Comparison of ENCODE assay signal across 7 cellular contexts in genomic region chr1:28369225-28369517, GRCh38. TPM values are rescaled to one million over a fixed set of nuclear protein-coding genes. Genes with fewer than 3 reads are reported as not detected.
DNase-seq lines count a peak whose midpoint lies in the region; ATAC-seq and TF ChIP-seq lines count a peak whose summit lies in the region.

No MANE protein-coding gene starts in this region.

- H3K36me3 ChIP-seq in iPS-15b (ENCODE audit: control insufficient read depth, insufficient read depth, low read length): no peaks in the 10 kb centered on the region

- H3K4me3 Mint-ChIP-seq in activated T-helper 1 cell treated with anti-CD3 and anti-CD28 coated beads, Interleukin-12 subunit alpha, Interleukin-12 subunit beta, Interleukin-2, Interleukin-4 antibody, amounts not matched to agents 30 ng/mL and 10 ng/mL and 1 ng/mL, durations not matched to agents 14 hours and 24 hours and 36 hours: peak overlapping the region; percentile 91
- H3K4me3 Mint-ChIP-seq in stimulated activated naive B cell treated with anti-CD40 and anti-IgM and Interleukin-4, amounts not matched to agents 10 μg/mL and 1 μg/mL and 100 μg/mL, for 72 hours: peak overlapping the region; percentile 94 to 99

- H3K4me1 ChIP-seq in iPS-15b (ENCODE audit: control insufficient read depth, insufficient read depth, low read length): peaks cover 9% of the 10 kb centered on the region

- H3K9me3 Mint-ChIP-seq in activated T-helper 1 cell treated with anti-CD3 and anti-CD28 coated beads, Interleukin-12 subunit alpha, Interleukin-12 subunit beta, Interleukin-2, Interleukin-4 antibody, amounts not matched to agents 30 ng/mL and 10 ng/mL and 1 ng/mL, durations not matched to agents 14 hours and 24 hours and 36 hours: no peaks in the 10 kb centered on the region
- H3K9me3 Mint-ChIP-seq in stimulated activated naive B cell treated with anti-CD40 and anti-IgM and Interleukin-4, amounts not matched to agents 10 μg/mL and 1 μg/mL and 100 μg/mL, for 72 hours: no peaks in the 10 kb centered on the region

- H3K36me3 Mint-ChIP-seq in activated T-helper 1 cell treated with anti-CD3 and anti-CD28 coated beads, Interleukin-12 subunit alpha, Interleukin-12 subunit beta, Interleukin-2, Interleukin-4 antibody, amounts not matched to agents 30 ng/mL and 10 ng/mL and 1 ng/mL, durations not matched to agents 14 hours and 24 hours and 36 hours (ENCODE audit: low read depth): no peaks in the 10 kb centered on the region
- peaks cover 0 to 1% of the 10 kb centered on the region in 2 donors for H3K36me3 Mint-ChIP-seq in stimulated activated naive B cell treated with anti-CD40 and anti-IgM and Interleukin-4, amounts not matched to agents 10 μg/mL and 1 μg/mL and 100 μg/mL, for 72 hours

- H3K9me3 ChIP-seq in iPS-15b (ENCODE audit: control insufficient read depth, insufficient read depth, low read length): no peaks in the 10 kb centered on the region

- peak overlapping the region; percentile 95 for H3K27ac Mint-ChIP-seq in activated T-helper 1 cell treated with anti-CD3 and anti-CD28 coated beads, Interleukin-12 subunit alpha, Interleukin-12 subunit beta, Interleukin-2, Interleukin-4 antibody, amounts not matched to agents 30 ng/mL and 10 ng/mL and 1 ng/mL, durations not matched to agents 14 hours and 24 hours and 36 hours
- H3K27ac Mint-ChIP-seq in stimulated activated naive B cell treated with anti-CD40 and anti-IgM and Interleukin-4, amounts not matched to agents 10 μg/mL and 1 μg/mL and 100 μg/mL, for 72 hours: peak overlapping the region; percentile 96

- no peaks in the 10 kb centered on the region for H3K27me3 ChIP-seq in iPS-15b (ENCODE audit: control insufficient read depth, insufficient read depth, low read length)

- ATAC-seq in stimulated activated naive B cell treated with anti-CD40 and anti-IgM and Interleukin-4, amounts not matched to agents 10 μg/mL and 1 μg/mL and 100 μg/mL, for 72 hours (replicated peaks): no peak

- peaks cover 3% of the 10 kb centered on the region for H3K27me3 Mint-ChIP-seq in activated T-helper 1 cell treated with anti-CD3 and anti-CD28 coated beads, Interleukin-12 subunit alpha, Interleukin-12 subunit beta, Interleukin-2, Interleukin-4 antibody, amounts not matched to agents 30 ng/mL and 10 ng/mL and 1 ng/mL, durations not matched to agents 14 hours and 24 hours and 36 hours (ENCODE audit: insufficient read depth)
- H3K27me3 Mint-ChIP-seq in stimulated activated naive B cell treated with anti-CD40 and anti-IgM and Interleukin-4, amounts not matched to agents 10 μg/mL and 1 μg/mL and 100 μg/mL, for 72 hours: no peaks in the 10 kb centered on the region

- POLR2A ChIA-PET in HEK293T (lab: Yijun Ruan, JAX): interaction anchor here (1.0 to 2.3 kb wide), 10 partner anchors 13 to 281 kb away, joined by 3 to 14 read pairs (median 4); partner anchors contain the start of genes EYA3, MED18 and SESN2

- peak overlapping the region; percentile 71 for H3K9ac ChIP-seq in iPS-15b (ENCODE audit: low read depth, low read length)

- peak overlapping the region; percentile 83 for H3K4me3 ChIP-seq in iPS-15b (ENCODE audit: low read depth, low read length)

- DNase-seq in HEK293T (ENCODE audit: extremely low spot score): no peak
- no peak for DNase-seq in activated T-helper 1 cell treated with anti-CD3 and anti-CD28 coated beads, Interleukin-12 subunit alpha, Interleukin-12 subunit beta, Interleukin-2, Interleukin-4 antibody, amounts not matched to agents 30 ng/mL and 10 ng/mL and 1 ng/mL, durations not matched to agents 14 hours and 24 hours and 36 hours (ENCODE audit: low spot score)
- no peak for DNase-seq in stimulated activated naive B cell treated with anti-CD40 and anti-IgM and Interleukin-4, amounts not matched to agents 10 μg/mL and 1 μg/mL and 100 μg/mL, for 72 hours
- DNase-seq in GOT3 (lab: John Stamatoyannopoulos, UW): no peak
- DNase-seq in NCI-H2171 treated with DMSO at 0.1 percent for 48 hours (lab: John Stamatoyannopoulos, UW): no peak
- DNase-seq in stimulated activated naive CD4-positive, alpha-beta T cell treated with Interleukin-2 at 50 U/mL for 16 hours (lab: John Stamatoyannopoulos, UW): no peak

- CTCF ChIA-PET in HEK293T (lab: Yijun Ruan, JAX): interaction anchor here (1.5 to 1.8 kb wide), 2 partner anchors 9 to 121 kb away, joined by 8 to 23 read pairs; no protein-coding TSS in a partner anchor

- peaks cover 32% of the 10 kb centered on the region for H3K4me1 Mint-ChIP-seq in activated T-helper 1 cell treated with anti-CD3 and anti-CD28 coated beads, Interleukin-12 subunit alpha, Interleukin-12 subunit beta, Interleukin-2, Interleukin-4 antibody, amounts not matched to agents 30 ng/mL and 10 ng/mL and 1 ng/mL, durations not matched to agents 14 hours and 24 hours and 36 hours (ENCODE audit: low read depth)
- peaks cover 14 to 29% of the 10 kb centered on the region in 2 donors for H3K4me1 Mint-ChIP-seq in stimulated activated naive B cell treated with anti-CD40 and anti-IgM and Interleukin-4, amounts not matched to agents 10 μg/mL and 1 μg/mL and 100 μg/mL, for 72 hours

- intact Hi-C loops in activated T-helper 1 cell treated with anti-CD3 and anti-CD28 coated beads, Interleukin-12 subunit alpha, Interleukin-12 subunit beta, Interleukin-2, Interleukin-4 antibody, amounts not matched to agents 30 ng/mL and 10 ng/mL and 1 ng/mL, durations not matched to agents 14 hours and 24 hours and 36 hours (cut with micrococcal nuclease): loop anchor here (1.0 to 5.0 kb wide), 7 partner anchors 41 to 213 kb away; partner anchors contain the start of gene SESN2

TF ChIP-seq in HEK293T, 16 proteins besides CTCF, POLR2A, EP300 and RAD21:
- TF ChIP-seq L3MBTL2 (conservative IDR thresholded peaks at IDR 0.05) (peak; percentile 93; the same call in 1 of the 2 replicates), FOXM1 (IDR thresholded peaks at IDR 0.05; ENCODE audit: borderline replicate concordance) (no peak)

RNA-seq across cellular contexts. Expression of gene PHACTR4, which starts 0.4 kb away (rescaled TPM):
- total RNA-seq in activated T-helper 1 cell treated with anti-CD3 and anti-CD28 coated beads, Interleukin-12 subunit alpha, Interleukin-12 subunit beta, Interleukin-2, Interleukin-4 antibody, amounts not matched to agents 30 ng/mL and 10 ng/mL and 1 ng/mL, durations not matched to agents 14 hours and 24 hours and 36 hours: 28.9 and 31.8 TPM in 2 replicates

RNA-seq across cellular contexts. Expression of gene MED18, which starts 40.3 kb away (rescaled TPM):
- 19.5 and 21.5 TPM in 2 replicates for total RNA-seq in activated T-helper 1 cell treated with anti-CD3 and anti-CD28 coated beads, Interleukin-12 subunit alpha, Interleukin-12 subunit beta, Interleukin-2, Interleukin-4 antibody, amounts not matched to agents 30 ng/mL and 10 ng/mL and 1 ng/mL, durations not matched to agents 14 hours and 24 hours and 36 hours
